In the genomic region with DNA sequence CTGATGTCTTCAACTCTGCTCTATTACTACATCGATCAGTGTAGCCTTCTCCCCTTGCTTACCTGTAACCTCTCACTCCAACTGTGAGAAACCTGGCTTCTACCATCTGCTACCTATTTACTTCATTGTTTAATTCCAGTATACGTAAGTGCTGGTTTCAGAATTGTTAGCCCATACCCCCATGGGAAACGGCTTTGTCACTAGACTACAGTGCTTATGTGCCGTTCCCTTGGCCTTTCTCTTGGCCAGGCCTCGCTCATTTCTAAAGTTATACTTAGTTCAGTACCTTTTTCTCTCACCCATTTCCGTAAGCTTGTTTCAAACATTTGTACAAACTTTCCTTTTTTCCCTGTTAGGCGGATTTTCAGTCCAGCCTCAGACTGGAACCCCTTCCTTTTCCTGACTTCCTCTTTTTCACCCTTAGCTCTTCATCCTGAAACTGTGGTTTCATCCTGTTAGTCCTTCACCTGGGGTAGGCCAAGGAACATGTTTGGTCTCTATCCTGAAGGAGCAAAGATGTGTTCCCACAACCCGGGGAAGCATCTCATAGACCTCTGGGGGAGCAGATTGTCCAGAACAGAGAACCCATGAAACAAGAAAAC, we compare ENCODE assay signal across 28 cellular contexts. TPM values are rescaled to one million over a fixed set of nuclear protein-coding genes. Genes with fewer than 3 reads are reported as not detected.
DNase-seq lines count a peak whose midpoint lies in the region; ATAC-seq and TF ChIP-seq lines count a peak whose summit lies in the region.
"Had no signal": no experiment of that assay in that cellular context is flagged by ENCODE, and none has a peak within 500 bp of the region (broad histone marks: within the 10 kb centered on the region; RNA-seq: fewer than 3 reads in every experiment).

No MANE protein-coding gene starts in this region.

- no peaks in the 10 kb centered on the region for H3K36me3 ChIP-seq in trophoblast cell (ENCODE audit: control insufficient read depth in 1 of 2, insufficient read depth in 2 of 2, low read length in 2 of 2)
- H3K36me3 ChIP-seq: HAP-1, pancreas, tibial nerve had no signal

- no peak overlapping the region for H2BK5ac ChIP-seq in trophoblast cell (ENCODE audit: low read depth, low read length, poor library complexity)

- CTCF ChIA-PET in RWPE1 (lab: Yijun Ruan, JAX), result interaction anchor here (0.6 kb wide), 1 partner anchor 18 kb away, joined by 3 read pairs; no protein-coding TSS in a partner anchor

- no peak overlapping the region for H2AK5ac ChIP-seq in trophoblast cell (ENCODE audit: low read length)

- H3K79me2 ChIP-seq in trophoblast cell (ENCODE audit: control insufficient read depth, insufficient read depth, low read length, poor library complexity), result no peaks in the 10 kb centered on the region

- ATAC-seq in HG02610 (IDR thresholded peaks at IDR 0.05; ENCODE audit: unreplicated experiment) (peak; percentile 43), HG03097 (IDR thresholded peaks at IDR 0.05; ENCODE audit: low FRiP score, unreplicated experiment) (no peak)
- ATAC-seq: activated naive CD8-positive, alpha-beta T cell treated with anti-CD3 and anti-CD28 coated beads, Interleukin-2, amount 50 U/mL, for 24 hours; body of pancreas; esophagus mucosa; left ventricle myocardium superior; natural killer cell treated with Interleukin-12 subunit alpha and Interleukin-12 subunit beta and Interleukin-15 and Interleukin-18, amount 100 ng/mL, for 72 hours; Panc1; pancreas; right cardiac atrium; stimulated activated naive CD8-positive, alpha-beta T cell treated with anti-CD3 and anti-CD28 coated beads, Interleukin-15, amount 100 ng/mL, for 72 hours had no signal

- no peak overlapping the region for H3K4ac ChIP-seq in trophoblast cell (ENCODE audit: low read depth, low read length)

- H3K9me3 ChIP-seq in trophoblast cell (ENCODE audit: insufficient read depth, low read depth, low read length), result peaks cover 2% of the 10 kb centered on the region
- H3K9me3 ChIP-seq: body of pancreas, HAP-1, pancreas, tibial nerve had no signal

- no CpG with 5 or more reads among the region's 8 CpGs for WGBS in trophoblast cell (ENCODE audit: extremely low coverage, insufficient coverage, insufficient read length)

- no peak overlapping the region for H3K4me2 ChIP-seq in trophoblast cell (ENCODE audit: low read length)

- no peaks in the 10 kb centered on the region for H3K79me1 ChIP-seq in trophoblast cell (ENCODE audit: low read length)

- DNase-seq in NCI-H1092 treated with DMSO at 0.1 percent for 48 hours (lab: John Stamatoyannopoulos, UW), result peak; percentile 36
- no peak for DNase-seq in NCI-H1092 (lab: John Stamatoyannopoulos, UW)
- DNase-seq in NCI-H345 (lab: John Stamatoyannopoulos, UW), result peak; percentile 18
- no peak for DNase-seq in trophoblast cell
- DNase-seq in kidney glomerular epithelial cell (lab: John Stamatoyannopoulos, UW), result no peak
- DNase-seq in RWPE1 (ENCODE audit: low spot score), result no peak
- DNase-seq: activated CD4-positive, alpha-beta T cell treated with anti-CD3 and anti-CD28 coated beads, Interleukin-2, amount 50 U/mL, for 48 hours; activated naive CD8-positive, alpha-beta T cell treated with anti-CD3 and anti-CD28 coated beads, Interleukin-2, amount 50 U/mL, for 24 hours; AML-193; body of pancreas; effector memory CD4-positive, alpha-beta T cell; EL; foreskin melanocyte; hippocampal formation; Kasumi-1; left ventricle myocardium superior; NCI-H1105 treated with DMSO at 0.1 percent for 48 hours; pancreas; right cardiac atrium; stimulated activated CD4-positive, alpha-beta T cell treated with anti-CD3 and anti-CD28 coated beads, Interleukin-4, amount 100 ng/mL, for 4 hours; stimulated activated naive CD8-positive, alpha-beta T cell treated with anti-CD3 and anti-CD28 coated beads, Interleukin-15, amount 100 ng/mL, for 72 hours had no signal

- peak overlapping the region; percentile 46 for H3K23ac ChIP-seq in trophoblast cell (ENCODE audit: low read length)

- H3K14ac ChIP-seq in trophoblast cell (ENCODE audit: low read length), result no peak overlapping the region

- no peak overlapping the region for H4K12ac ChIP-seq in trophoblast cell (ENCODE audit: low read depth, low read length)

- no peak overlapping the region for H3K4me3 ChIP-seq in trophoblast cell (ENCODE audit: low read depth, low read length)
- H3K4me3 ChIP-seq: body of pancreas, HAP-1, pancreas, tibial nerve had no signal

- no peak overlapping the region for H3K18ac ChIP-seq in trophoblast cell (ENCODE audit: low read length)

- H4K8ac ChIP-seq in trophoblast cell (ENCODE audit: low read depth, low read length), result no peak overlapping the region

- POLR2A ChIA-PET in RWPE1 (lab: Yijun Ruan, JAX; ENCODE audit: low non-redundant PET), result no interaction called here

- no peak overlapping the region for H2AFZ ChIP-seq in trophoblast cell (ENCODE audit: insufficient read depth, low read length, poor library complexity)

- no peak overlapping the region for H3K9ac ChIP-seq in trophoblast cell (ENCODE audit: low read length)

- H3K27ac ChIP-seq in trophoblast cell (ENCODE audit: low read depth, low read length) (no peak overlapping the region), RWPE1 (no peak overlapping the region)
- H3K27ac ChIP-seq: body of pancreas, pancreas, tibial nerve had no signal

- H4K91ac ChIP-seq in trophoblast cell (ENCODE audit: low read depth, low read length), result no peak overlapping the region

- H2BK12ac ChIP-seq in trophoblast cell (ENCODE audit: low read length), result no peak overlapping the region

- H3K27me3 ChIP-seq in trophoblast cell (ENCODE audit: insufficient read depth, low read length), result no peaks in the 10 kb centered on the region
- H3K27me3 ChIP-seq: body of pancreas, pancreas, tibial nerve had no signal

- no peak for TF ChIP-seq CTCF in RWPE1 (conservative IDR thresholded peaks at IDR 0.05; ENCODE audit: low read depth)

- H3K4me1 ChIP-seq in trophoblast cell (ENCODE audit: control insufficient read depth in 1 of 2, insufficient read depth in 2 of 2, low read length in 2 of 2), result no peaks in the 10 kb centered on the region
- H3K4me1 ChIP-seq: body of pancreas, pancreas, tibial nerve had no signal

- H2BK120ac ChIP-seq in trophoblast cell (ENCODE audit: insufficient read depth, low read length, poor library complexity), result no peak overlapping the region

RNA-seq across cellular contexts. Expression of gene ALG2, which starts 21.7 kb away (rescaled TPM):
- 69.4 and 72.3 TPM in 2 replicates for polyA plus RNA-seq in trophoblast cell (2013)

RNA-seq across cellular contexts. Expression of gene SEC61B, which starts 22.0 kb away (rescaled TPM):
- 776 and 817 TPM in 2 replicates for polyA plus RNA-seq in trophoblast cell (2013)

Comparison
In these comparisons a context has a peak if more than half of its experiments do, and no peak if none do; other contexts are left out.
1. DNase-seq: peak in NCI-H1092 treated with DMSO at 0.1 percent for 48 hours (single experiment) and NCI-H345 (single experiment); none in NCI-H1092 (single experiment), trophoblast cell (0 of 2), kidney glomerular epithelial cell (single experiment) and RWPE1 (single experiment).